ENCODE assay signal across 23 cellular contexts in genomic region chr3:182936239-182936946, GRCh38.
"Had no signal": no experiment of that assay in that cellular context is flagged by ENCODE, and none has a peak within 500 bp of the region (broad histone marks: within the 10 kb centered on the region; RNA-seq: fewer than 3 reads in every experiment).

No MANE protein-coding gene starts in this region.

- H3K4me1 ChIP-seq: body of pancreas, tibial nerve, vagina had no signal

- DNase-seq: activated CD4-positive, alpha-beta T cell treated with anti-CD3 and anti-CD28 coated beads for 4 hours; activated CD8-positive, alpha-beta memory T cell treated with anti-CD3 and anti-CD28 coated beads, Interleukin-2, amount 50 U/mL, for 48 hours; activated CD8-positive, alpha-beta T cell treated with anti-CD3 and anti-CD28 coated beads for 36 hours; amniotic stem cell; body of pancreas; cortex of kidney; effector CD8-positive, alpha-beta T cell; foreskin melanocyte; head of caudate nucleus; naive B cell; posterior cingulate gyrus; stimulated activated CD4-positive, alpha-beta T cell treated with anti-CD3 and anti-CD28 coated beads, Interleukin-15, amount 100 ng/mL, for 24 hours; stimulated activated CD4-positive, alpha-beta T cell treated with anti-CD3 and anti-CD28 coated beads, Interleukin-4, amount 100 ng/mL, for 1 hour; stimulated activated naive B cell treated with anti-CD40 and anti-IgM and Interleukin-4, amounts not matched to agents 10 μg/mL and 1 μg/mL and 100 μg/mL, for 72 hours; T-helper 1 cell had no signal

- H3K4me3 Mint-ChIP-seq: activated CD8-positive, alpha-beta T cell treated with anti-CD3 and anti-CD28 coated beads for 36 hours; activated naive CD8-positive, alpha-beta T cell; naive B cell; stimulated activated naive B cell treated with anti-CD40 and anti-IgM and Interleukin-4, amounts not matched to agents 10 μg/mL and 1 μg/mL and 100 μg/mL, for 72 hours had no signal

- H3K36me3 ChIP-seq: vagina had no signal

- H3K27me3 ChIP-seq: body of pancreas, neutrophil, tibial nerve, vagina had no signal

- H3K27me3 Mint-ChIP-seq: activated CD8-positive, alpha-beta T cell treated with anti-CD3 and anti-CD28 coated beads for 36 hours; activated naive CD8-positive, alpha-beta T cell; naive B cell; stimulated activated naive B cell treated with anti-CD40 and anti-IgM and Interleukin-4, amounts not matched to agents 10 μg/mL and 1 μg/mL and 100 μg/mL, for 72 hours had no signal

- H3K27ac ChIP-seq: body of pancreas, epithelial cell of prostate, neutrophil, SK-N-MC, tibial nerve, vagina had no signal

- H3K27ac Mint-ChIP-seq: activated CD8-positive, alpha-beta T cell treated with anti-CD3 and anti-CD28 coated beads for 36 hours; activated naive CD8-positive, alpha-beta T cell; activated T-helper 2 cell treated with anti-CD3 and anti-CD28 coated beads, Interferon-gamma antibody, Interleukin-2, Interleukin-4, amounts not matched to agents 10 μg/mL and 5 μg/mL and 100 μg/mL, durations not matched to agents 14 hours and 24 hours and 36 hours; stimulated activated naive B cell treated with anti-CD40 and anti-IgM and Interleukin-4, amounts not matched to agents 10 μg/mL and 1 μg/mL and 100 μg/mL, for 72 hours had no signal

- H3K9me3 ChIP-seq: body of pancreas, neutrophil had no signal

- ATAC-seq: activated CD8-positive, alpha-beta T cell treated with anti-CD3 and anti-CD28 coated beads for 36 hours; body of pancreas; stimulated activated naive B cell treated with anti-CD40 and anti-IgM and Interleukin-4, amounts not matched to agents 10 μg/mL and 1 μg/mL and 100 μg/mL, for 72 hours had no signal

- H3K4me3 ChIP-seq: body of pancreas, lung, SK-N-MC, tibial nerve, vagina had no signal
